22 cellular contexts compared by ENCODE assay signal in the genomic region with DNA sequence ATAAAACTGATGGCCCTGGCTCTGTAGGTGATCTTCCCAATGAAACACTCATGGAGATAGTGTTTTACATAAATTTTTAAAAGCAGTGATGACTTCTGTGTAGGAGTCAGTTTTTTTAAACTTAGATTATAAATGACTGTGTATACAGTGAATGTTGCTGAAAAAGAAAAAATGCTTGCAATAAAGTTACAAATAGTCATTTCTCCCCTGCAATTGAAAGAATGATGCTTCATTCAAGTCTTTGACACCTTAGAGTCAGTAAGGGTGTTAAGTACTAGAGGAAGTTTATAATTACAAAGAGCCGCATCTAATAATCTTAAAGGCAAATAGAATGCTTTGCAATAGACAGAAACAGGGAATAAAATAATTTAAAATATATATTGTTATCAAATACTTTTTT. TPM values are rescaled to one million over a fixed set of nuclear protein-coding genes. Genes with fewer than 3 reads are reported as not detected.
A peak's percentile ranks its signal among the peaks of the same experiment; 100 is the strongest.
DNase-seq lines count a peak whose midpoint lies in the region; ATAC-seq, FAIRE-seq and TF ChIP-seq lines count a peak whose summit lies in the region.
"Had no signal": no experiment of that assay in that cellular context is flagged by ENCODE, and none has a peak within 500 bp of the region (broad histone marks: within the 10 kb centered on the region; RNA-seq: fewer than 3 reads in every experiment).

No MANE protein-coding gene starts in this region.

- 96 to 100% methylated on average over 1 of the region's 1 CpG for WGBS in GM23248 (ENCODE audit: low coverage in 1 of 2, low lambda C conversion rate in 2 of 2, missing lambda C conversion rate in 2 of 2), 2 experiments

- H3K9me3 Mint-ChIP-seq in activated CD4-positive, alpha-beta T cell treated with anti-CD3 and anti-CD28 coated beads, Interleukin-2, amount 10 ng/mL, durations not matched to agents 24 days and 14 days, result no peaks in the 10 kb centered on the region
- no peaks in the 10 kb centered on the region for H3K9me3 Mint-ChIP-seq in natural killer cell
- H3K9me3 Mint-ChIP-seq: T-cell had no signal

- TF ChIP-seq CTCF in natural killer cell (IDR thresholded peaks at IDR 0.05) (no peak), tibial artery (IDR thresholded peaks at IDR 0.05) (no peak)

- no peaks in the 10 kb centered on the region for H3K27me3 Mint-ChIP-seq in activated CD4-positive, alpha-beta T cell treated with anti-CD3 and anti-CD28 coated beads, Interleukin-2, amount 10 ng/mL, durations not matched to agents 24 days and 14 days
- no peaks in the 10 kb centered on the region for H3K27me3 Mint-ChIP-seq in natural killer cell (ENCODE audit: low read depth in 2 of 2)
- H3K27me3 Mint-ChIP-seq: T-cell had no signal

- ATAC-seq in HG03520 (IDR thresholded peaks at IDR 0.05; ENCODE audit: unreplicated experiment) (peak; percentile 32), natural killer cell (peak; percentile 25 to 64 (median 55))

- H3K27ac ChIP-seq in GM23248, result no peak overlapping the region
- no peak overlapping the region for H3K27ac ChIP-seq in tibial artery
- H3K27ac ChIP-seq: BLaER1, gastrocnemius medialis, HL-60, PC-9, right atrium auricular region, vagina had no signal

- FAIRE-seq in GM19239 (lab: Jason Lieb, UNC), result peak; percentile 85
- FAIRE-seq: keratinocyte had no signal

- no peak overlapping the region for H3K9ac ChIP-seq in GM23248
- H3K9ac ChIP-seq: BLaER1 had no signal

- peaks cover 57% of the 10 kb centered on the region for H3K36me3 Mint-ChIP-seq in activated CD4-positive, alpha-beta T cell treated with anti-CD3 and anti-CD28 coated beads, Interleukin-2, amount 10 ng/mL, durations not matched to agents 24 days and 14 days (ENCODE audit: low read depth)
- H3K36me3 Mint-ChIP-seq in natural killer cell, result no peaks in the 10 kb centered on the region

- peaks cover 48% of the 10 kb centered on the region for H3K4me1 Mint-ChIP-seq in activated CD4-positive, alpha-beta T cell treated with anti-CD3 and anti-CD28 coated beads, Interleukin-2, amount 10 ng/mL, durations not matched to agents 24 days and 14 days
- peaks cover 59 to 60% of the 10 kb centered on the region in 2 donors for H3K4me1 Mint-ChIP-seq in natural killer cell

- no peaks in the 10 kb centered on the region for H3K9me3 ChIP-seq in GM23248 (ENCODE audit: low read depth)
- H3K9me3 ChIP-seq in tibial artery, result no peaks in the 10 kb centered on the region
- H3K9me3 ChIP-seq: BLaER1, gastrocnemius medialis, right atrium auricular region, vagina had no signal

- H3K4me2 ChIP-seq in GM23248 (ENCODE audit: unreplicated experiment), result no peak overlapping the region
- H3K4me2 ChIP-seq: BLaER1, PC-9 had no signal

- H2AFZ ChIP-seq in GM23248, result no peak overlapping the region
- H2AFZ ChIP-seq: PC-9 had no signal

- H3K4me3 Mint-ChIP-seq in activated CD4-positive, alpha-beta T cell treated with anti-CD3 and anti-CD28 coated beads, Interleukin-2, amount 10 ng/mL, durations not matched to agents 24 days and 14 days, result peak overlapping the region; percentile 32
- no peak overlapping the region for H3K4me3 Mint-ChIP-seq in natural killer cell

- H3K4me3 ChIP-seq in GM23248, result no peak overlapping the region
- no peak overlapping the region for H3K4me3 ChIP-seq in tibial artery
- H3K4me3 ChIP-seq: BLaER1, gastrocnemius medialis, lung, PC-9, right atrium auricular region, vagina had no signal

- H4K20me1 ChIP-seq in GM23248 (ENCODE audit: insufficient read depth), result peaks cover 36% of the 10 kb centered on the region

- H3K79me2 ChIP-seq in GM23248 (ENCODE audit: insufficient read depth), result peaks cover 100% of the 10 kb centered on the region

- no peak for DNase-seq in activated CD4-positive, alpha-beta T cell treated with anti-CD3 and anti-CD28 coated beads, Interleukin-2, amount 10 ng/mL, durations not matched to agents 24 days and 14 days
- DNase-seq in activated CD4-positive, alpha-beta T cell treated with anti-CD3 and anti-CD28 coated beads, Interleukin-2, amount 50 U/mL, for 1 hour, result no peak
- DNase-seq in GM19239 (ENCODE audit: insufficient read length, low spot score) (no peak), natural killer cell (no peak), GM23248 (no peak), tibial artery (no peak), NCI-H748 treated with DMSO at 0.1 percent for 48 hours (lab: John Stamatoyannopoulos, UW) (no peak)
- DNase-seq: activated gamma-delta T cell treated with Interleukin-2 at 50 U/mL for 16 hours; effector CD8-positive, alpha-beta T cell; gastrocnemius medialis; NCI-H1105; NCI-H2081; PC-9; SIG-M5; T-cell had no signal

- H3K27ac Mint-ChIP-seq in activated CD4-positive, alpha-beta T cell treated with anti-CD3 and anti-CD28 coated beads, Interleukin-2, amount 10 ng/mL, durations not matched to agents 24 days and 14 days, result peak overlapping the region; percentile 86
- peak overlapping the region; percentile 22 to 77 for H3K27ac Mint-ChIP-seq in natural killer cell

- no peaks in the 10 kb centered on the region for H3K27me3 ChIP-seq in GM23248 (replicated peaks; ENCODE audit: insufficient read depth)
- no peaks in the 10 kb centered on the region for H3K27me3 ChIP-seq in tibial artery
- H3K27me3 ChIP-seq: BLaER1, gastrocnemius medialis, right atrium auricular region, vagina had no signal

- 0 out of 2 replicates have a peak, but pooled peaks cover 4% of the 10 kb centered on the region for H3K36me3 ChIP-seq in GM23248 (ENCODE audit: low read depth)
- H3K36me3 ChIP-seq in tibial artery, result peaks cover 0 to 12% (median 0%) of the 10 kb centered on the region in 3 donors
- H3K36me3 ChIP-seq: gastrocnemius medialis, right atrium auricular region had no signal

- H3F3A ChIP-seq in GM23248 (ENCODE audit: insufficient read depth), result no peaks in the 10 kb centered on the region; the same call in 1 of the 2 replicates

- intact Hi-C loops in activated CD4-positive, alpha-beta T cell treated with anti-CD3 and anti-CD28 coated beads, Interleukin-2, amount 10 ng/mL, durations not matched to agents 24 days and 14 days (cut with micrococcal nuclease), result loop anchor here (1.0 kb wide), 4 partner anchors 9 to 28 kb away; partner anchors contain the start of gene ZNF292
- intact Hi-C loops in natural killer cell (cut with micrococcal nuclease), result no loop called here
- intact Hi-C loops in tibial artery (cut with DNase I; ENCODE audit: low total_unique reads), result no loop called here

- no peaks in the 10 kb centered on the region for H3K9me2 ChIP-seq in GM23248 (ENCODE audit: insufficient read depth)

- H3K4me1 ChIP-seq in GM23248 (ENCODE audit: insufficient read depth), result peaks cover 12% of the 10 kb centered on the region; the same call in 1 of the 2 replicates
- H3K4me1 ChIP-seq in tibial artery, result peaks cover 0 to 9% (median 3%) of the 10 kb centered on the region in 4 donors
- H3K4me1 ChIP-seq: BLaER1 had no signal

- in situ Hi-C loops in GM23248 (cut with MboI), result no loop called here

RNA-seq across cellular contexts. Expression of gene ZNF292, which starts 27.6 kb away (rescaled TPM):
- total RNA-seq in activated CD4-positive, alpha-beta T cell treated with anti-CD3 and anti-CD28 coated beads, Interleukin-2, amount 10 ng/mL, durations not matched to agents 24 days and 14 days, result 61.2 and 63.7 TPM in 2 replicates
- 10 to 100 TPM; 78.7 to 90.4 (median 89.4) TPM for total RNA-seq in natural killer cell
- 14.1 and 31.5 TPM in 2 replicates for total RNA-seq in GM23248 (2014; rRNA removed; shearing (Covaris generic))
- 17.9 and 21.7 TPM in 2 replicates for polyA plus RNA-seq in GM23248 (2016; fragmentation: Nextera tagmentation; extraction: Ambion mirVana)
